In genomic region chr10:103534621-103535498, GRCh38 we compare ENCODE assay signal across 31 cellular contexts. TPM values are rescaled to one million over a fixed set of nuclear protein-coding genes. Genes with fewer than 3 reads are reported as not detected.
DNase-seq lines count a peak whose midpoint lies in the region; ATAC-seq, FAIRE-seq and TF ChIP-seq lines count a peak whose summit lies in the region.
"Had no signal": no experiment of that assay in that cellular context is flagged by ENCODE, and none has a peak within 500 bp of the region (broad histone marks: within the 10 kb centered on the region; RNA-seq: fewer than 3 reads in every experiment).

No MANE protein-coding gene starts in this region.

- H3K36me3 ChIP-seq in WERI-Rb-1 = no peaks in the 10 kb centered on the region
- H3K36me3 ChIP-seq: BE2C, esophagus muscularis mucosa, gastroesophageal sphincter, thyroid gland had no signal

- peaks cover 32% of the 10 kb centered on the region for H3K27me3 Mint-ChIP-seq in activated CD8-positive, alpha-beta memory T cell treated with anti-CD3 and anti-CD28 coated beads, Interleukin-2, amount 10 ng/mL, durations not matched to agents 7 days and 5 days

- TF ChIP-seq CTCF in WERI-Rb-1 (IDR thresholded peaks at IDR 0.05; ENCODE audit: low read depth, low read length) = no peak

- FAIRE-seq in urothelium cell line (lab: Jason Lieb, UNC) = peak; percentile 42
- FAIRE-seq: A204.1, TTC549 had no signal

- H3K4me3 ChIP-seq in WERI-Rb-1 (ENCODE audit: low read depth, low read length) = no peak overlapping the region
- H3K4me3 ChIP-seq: esophagus muscularis mucosa, gastroesophageal sphincter, lung, smooth muscle cell, thyroid gland had no signal

- no peaks in the 10 kb centered on the region for H3K4me1 Mint-ChIP-seq in activated CD8-positive, alpha-beta memory T cell treated with anti-CD3 and anti-CD28 coated beads, Interleukin-2, amount 10 ng/mL, durations not matched to agents 7 days and 5 days
- H3K4me1 Mint-ChIP-seq: activated CD4-positive, alpha-beta T cell treated with anti-CD3 and anti-CD28 coated beads, Interleukin-2, amount 10 ng/mL, durations not matched to agents 24 days and 14 days; activated naive CD8-positive, alpha-beta T cell treated with anti-CD3 and anti-CD28 coated beads, Interleukin-2, amount 10 ng/mL, durations not matched to agents 7 days and 5 days; T-cell had no signal

- H3K9me3 ChIP-seq in WERI-Rb-1 (ENCODE audit: severe bottlenecking) = peaks cover 6% of the 10 kb centered on the region
- H3K9me3 ChIP-seq: BE2C, thyroid gland had no signal

- no peak overlapping the region for H3K27ac ChIP-seq in WERI-Rb-1
- H3K27ac ChIP-seq: esophagus muscularis mucosa, gastroesophageal sphincter, HL-60, thyroid gland had no signal

- CTCF ChIA-PET in activated CD8-positive, alpha-beta memory T cell treated with anti-CD3 and anti-CD28 coated beads, Interleukin-2, amount 10 ng/mL, durations not matched to agents 7 days and 5 days (lab: Charles Lee) = no interaction called here

- DNase-seq in activated CD8-positive, alpha-beta memory T cell treated with anti-CD3 and anti-CD28 coated beads for 24 hours = peak; percentile 49
- no peak for DNase-seq in activated CD8-positive, alpha-beta memory T cell treated with anti-CD3 and anti-CD28 coated beads, Interleukin-2, amount 10 ng/mL, durations not matched to agents 7 days and 5 days
- DNase-seq in NCI-H69 (lab: John Stamatoyannopoulos, UW) (peak; percentile 80), islet precursor cell (peak; percentile 43), urothelium cell line (ENCODE audit: low spot score) (no peak), T-helper 1 cell (no peak), WERI-Rb-1 (no peak)
- DNase-seq: activated CD4-positive, alpha-beta T cell treated with anti-CD3 and anti-CD28 coated beads, Interleukin-2, amount 10 ng/mL, durations not matched to agents 24 days and 14 days; activated naive CD8-positive, alpha-beta T cell treated with anti-CD3 and anti-CD28 coated beads, Interleukin-2, amount 10 ng/mL, durations not matched to agents 7 days and 5 days; BE2C; COR-L47; DMS79; effector memory CD4-positive, alpha-beta T cell; HFFc6; hypothalamus; NCI-H226; occipital lobe; PC-3; SIG-M5; stimulated activated CD4-positive, alpha-beta T cell treated with anti-CD3 and anti-CD28 coated beads, Interleukin-2, amount 100 ng/mL, for 48 hours; stimulated activated naive CD4-positive, alpha-beta T cell treated with Interleukin-2 at 50 U/mL for 16 hours; T-cell; thyroid gland had no signal

- H3K36me3 Mint-ChIP-seq in activated CD8-positive, alpha-beta memory T cell treated with anti-CD3 and anti-CD28 coated beads, Interleukin-2, amount 10 ng/mL, durations not matched to agents 7 days and 5 days = peaks cover 6% of the 10 kb centered on the region

- H3K4me3 Mint-ChIP-seq in activated CD8-positive, alpha-beta memory T cell treated with anti-CD3 and anti-CD28 coated beads, Interleukin-2, amount 10 ng/mL, durations not matched to agents 7 days and 5 days = no peak overlapping the region
- H3K4me3 Mint-ChIP-seq: activated CD4-positive, alpha-beta T cell treated with anti-CD3 and anti-CD28 coated beads, Interleukin-2, amount 10 ng/mL, durations not matched to agents 24 days and 14 days; activated naive CD8-positive, alpha-beta T cell treated with anti-CD3 and anti-CD28 coated beads, Interleukin-2, amount 10 ng/mL, durations not matched to agents 7 days and 5 days; HFFc6; T-cell had no signal

- ATAC-seq in activated CD8-positive, alpha-beta memory T cell treated with anti-CD3 and anti-CD28 coated beads, Interleukin-2, amount 10 ng/mL, durations not matched to agents 7 days and 5 days = no peak
- ATAC-seq in GM21381 (IDR thresholded peaks at IDR 0.05; ENCODE audit: unreplicated experiment) = no peak
- ATAC-seq: gastroesophageal sphincter, PC-3, T-cell had no signal

- H3K9me3 Mint-ChIP-seq in activated CD8-positive, alpha-beta memory T cell treated with anti-CD3 and anti-CD28 coated beads, Interleukin-2, amount 10 ng/mL, durations not matched to agents 7 days and 5 days (ENCODE audit: low read depth) = peaks cover 7% of the 10 kb centered on the region

- H3K27me3 ChIP-seq in WERI-Rb-1 (ENCODE audit: insufficient read depth, low read depth, severe bottlenecking) = no peaks in the 10 kb centered on the region
- H3K27me3 ChIP-seq: BE2C, esophagus muscularis mucosa, gastroesophageal sphincter, thyroid gland had no signal

- no peak overlapping the region for H3K27ac Mint-ChIP-seq in activated CD8-positive, alpha-beta memory T cell treated with anti-CD3 and anti-CD28 coated beads, Interleukin-2, amount 10 ng/mL, durations not matched to agents 7 days and 5 days
- H3K27ac Mint-ChIP-seq: activated CD4-positive, alpha-beta T cell treated with anti-CD3 and anti-CD28 coated beads, Interleukin-2, amount 10 ng/mL, durations not matched to agents 24 days and 14 days; activated naive CD8-positive, alpha-beta T cell treated with anti-CD3 and anti-CD28 coated beads, Interleukin-2, amount 10 ng/mL, durations not matched to agents 7 days and 5 days; HFFc6; T-cell had no signal

RNA-seq across cellular contexts. Expression of gene NEURL1, which starts 41.4 kb away (rescaled TPM):
- 1 to 10 TPM; 2.2 to 2.5 TPM for total RNA-seq in activated CD8-positive, alpha-beta memory T cell treated with anti-CD3 and anti-CD28 coated beads, Interleukin-2, amount 10 ng/mL, durations not matched to agents 7 days and 5 days

RNA-seq across cellular contexts. Expression of gene CALHM3, which starts 55.8 kb away (rescaled TPM):
- not detected for total RNA-seq in activated CD8-positive, alpha-beta memory T cell treated with anti-CD3 and anti-CD28 coated beads, Interleukin-2, amount 10 ng/mL, durations not matched to agents 7 days and 5 days
- total RNA-seq: activated CD4-positive, alpha-beta T cell treated with anti-CD3 and anti-CD28 coated beads, Interleukin-2, amount 10 ng/mL, durations not matched to agents 24 days and 14 days; esophagus muscularis mucosa; gastroesophageal sphincter; occipital lobe; smooth muscle cell; T-cell; thyroid gland had no signal

Comparison
In these comparisons a context has a peak if more than half of its experiments do, and no peak if none do; other contexts are left out.
1. DNase-seq: peak in activated CD8-positive, alpha-beta memory T cell treated with anti-CD3 and anti-CD28 coated beads for 24 hours (single experiment), NCI-H69 (single experiment) and islet precursor cell (single experiment); none in activated CD8-positive, alpha-beta memory T cell treated with anti-CD3 and anti-CD28 coated beads, Interleukin-2, amount 10 ng/mL, durations not matched to agents 7 days and 5 days (single experiment), urothelium cell line (single experiment), T-helper 1 cell (0 of 5) and WERI-Rb-1 (single experiment).